8 cellular contexts compared by ENCODE assay signal in the genomic region with DNA sequence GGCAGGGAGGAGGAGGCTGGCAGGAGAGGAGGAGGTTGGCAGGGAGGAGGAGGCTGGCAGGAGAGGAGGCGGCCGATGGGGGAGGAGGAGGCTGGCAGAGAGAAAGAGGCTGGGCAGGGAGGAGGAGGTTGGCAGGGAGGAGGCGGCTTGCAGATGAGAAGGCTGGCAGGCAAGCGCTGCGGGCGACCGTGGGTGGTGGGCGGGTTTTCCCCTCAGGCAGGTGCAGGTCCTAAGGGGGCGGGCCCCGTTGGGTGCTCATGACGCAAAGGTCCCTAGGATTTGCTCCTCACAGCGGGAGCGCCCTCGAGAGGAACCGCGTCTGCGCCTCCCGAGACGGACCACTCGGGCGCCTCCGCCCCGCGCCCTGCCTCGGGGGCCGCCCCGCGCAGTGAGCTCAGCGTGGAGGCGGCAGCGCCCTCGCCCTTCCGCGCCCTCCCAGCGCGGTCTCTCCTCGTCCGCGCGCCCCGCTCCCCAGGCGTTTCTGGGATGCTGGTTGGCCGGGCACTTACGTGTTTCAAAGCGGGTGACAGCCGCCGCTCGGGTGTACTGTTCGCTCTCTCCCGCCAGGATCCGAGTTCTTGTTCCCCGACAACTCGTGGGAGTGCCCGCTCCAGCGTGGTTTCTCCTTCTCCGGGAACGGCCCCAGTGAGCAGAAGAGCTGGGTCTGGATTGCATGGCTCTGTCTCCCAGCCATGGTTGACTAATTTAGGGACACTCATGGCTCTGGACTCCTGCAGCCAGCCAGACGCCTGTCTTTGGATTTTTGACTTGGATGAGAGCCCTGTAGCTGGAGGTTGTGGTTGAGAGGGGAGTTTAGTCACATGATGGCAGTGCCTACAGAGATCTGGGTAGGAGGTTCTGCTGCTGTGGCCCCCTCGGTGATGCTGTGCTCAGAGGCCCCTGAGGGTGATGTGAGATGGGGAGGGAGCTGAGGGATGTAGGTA.
A peak's percentile ranks its signal among the peaks of the same experiment; 100 is the strongest.
DNase-seq lines count a peak whose midpoint lies in the region; ATAC-seq and TF ChIP-seq lines count a peak whose summit lies in the region.

No MANE protein-coding gene starts in this region.

- peaks cover 12% of the 10 kb centered on the region for H3K4me1 ChIP-seq in CD4-positive, alpha-beta memory T cell (ENCODE audit: insufficient read depth, low read length)
- no peaks in the 10 kb centered on the region for H3K4me1 ChIP-seq in OCI-LY1 (ENCODE audit: insufficient read depth, low read length, severe bottlenecking)
- H3K4me1 ChIP-seq in fibroblast of lung (ENCODE audit: control insufficient read depth, extremely low read depth, insufficient read depth, low read length): no peaks in the 10 kb centered on the region

- peak overlapping the region; percentile 30; the same call in 1 of the 2 replicates for H3K4me2 ChIP-seq in OCI-LY1 (ENCODE audit: low read length)
- peak overlapping the region; percentile 85 for H3K4me2 ChIP-seq in fibroblast of lung (ENCODE audit: extremely low read depth, insufficient read depth, low read length)

- H3F3A ChIP-seq in OCI-LY1 (ENCODE audit: insufficient read depth, low read length): no peaks in the 10 kb centered on the region

- H2AFZ ChIP-seq in OCI-LY1 (ENCODE audit: low read length) (no peak overlapping the region), fibroblast of lung (ENCODE audit: low read length) (peak overlapping the region; percentile 53)

- H4K20me1 ChIP-seq in OCI-LY1 (ENCODE audit: insufficient read depth, low read length): no peaks in the 10 kb centered on the region
- H4K20me1 ChIP-seq in fibroblast of lung (ENCODE audit: control insufficient read depth, extremely low read depth, insufficient read depth, low read length): no peaks in the 10 kb centered on the region

- peak overlapping the region in 1 of 2 donors; percentile 43 for H3K4me3 ChIP-seq in CD4-positive, alpha-beta memory T cell (ENCODE audit: low read length in 2 of 2)
- H3K4me3 ChIP-seq in OCI-LY1 (ENCODE audit: low read depth, low read length, poor library complexity, severe bottlenecking): no peak overlapping the region
- peak overlapping the region; percentile 43 to 54 (median 52) for H3K4me3 ChIP-seq in fibroblast of lung (replicated peaks in 1 of 4; ENCODE audit: control extremely low read depth in 1 of 4, insufficient read depth in 1 of 4, low read depth in 3 of 4, low read length in 4 of 4)

- intact Hi-C loops in CD4-positive, alpha-beta memory T cell (cut with micrococcal nuclease): no loop called here

- H3K9ac ChIP-seq in OCI-LY1 (ENCODE audit: low read length) (no peak overlapping the region), fibroblast of lung (ENCODE audit: insufficient read depth, low read length) (no peak overlapping the region)

- H3K36me3 ChIP-seq in CD4-positive, alpha-beta memory T cell (ENCODE audit: insufficient read depth, low read length): no peaks in the 10 kb centered on the region
- H3K36me3 ChIP-seq in OCI-LY1 (ENCODE audit: insufficient read depth, low read length) (no peaks in the 10 kb centered on the region), fibroblast of lung (ENCODE audit: control insufficient read depth, insufficient read depth, low read length) (no peaks in the 10 kb centered on the region)

- CTCF ChIA-PET in CD4-positive, alpha-beta memory T cell (lab: Charles Lee; ENCODE audit: partially characterized antibody): no interaction called here

- H3K27ac ChIP-seq in CD4-positive, alpha-beta memory T cell (ENCODE audit: low read depth, low read length): no peak overlapping the region
- no peak overlapping the region for H3K27ac ChIP-seq in OCI-LY1 (ENCODE audit: low read depth, low read length, poor library complexity, severe bottlenecking)
- H3K27ac ChIP-seq in fibroblast of lung (ENCODE audit: insufficient read depth, low read length): no peak overlapping the region

- POLR2A ChIA-PET in CD4-positive, alpha-beta memory T cell (lab: Charles Lee; ENCODE audit: partially characterized antibody): interaction anchor here (0.7 kb wide), 1 partner anchor 64 kb away, joined by 3 read pairs; a partner anchor contains a TSS

- peaks cover 2 to 12% of the 10 kb centered on the region in 2 donors for H3K27me3 Mint-ChIP-seq in CD4-positive, alpha-beta memory T cell
- peaks cover 12% of the 10 kb centered on the region for H3K27me3 Mint-ChIP-seq in activated T-helper 17 cell treated with anti-CD3 and anti-CD28 coated beads, Interleukin-2, amount 50 U/mL, for 72 hours
- H3K27me3 Mint-ChIP-seq in neural crest cell (ENCODE audit: low read depth): peaks cover 60% of the 10 kb centered on the region

- no peaks in the 10 kb centered on the region for H3K27me3 ChIP-seq in CD4-positive, alpha-beta memory T cell (ENCODE audit: insufficient read depth, low read length)
- H3K27me3 ChIP-seq in OCI-LY1 (ENCODE audit: insufficient read depth, low read length) (no peaks in the 10 kb centered on the region), fibroblast of lung (ENCODE audit: control insufficient read depth, insufficient read depth, low read length) (no peaks in the 10 kb centered on the region)

- no peaks in the 10 kb centered on the region for H3K9me2 ChIP-seq in OCI-LY1 (ENCODE audit: low read depth, low read length)

- H3K4me3 Mint-ChIP-seq in CD4-positive, alpha-beta memory T cell: peak overlapping the region; percentile 75 to 88 (median 80)
- H3K4me3 Mint-ChIP-seq in activated T-helper 17 cell treated with anti-CD3 and anti-CD28 coated beads, Interleukin-2, amount 50 U/mL, for 72 hours: peak overlapping the region; percentile 86
- peak overlapping the region; percentile 66 for H3K4me3 Mint-ChIP-seq in neural crest cell

- peaks cover 0 to 1% of the 10 kb centered on the region in 2 donors for H3K36me3 Mint-ChIP-seq in CD4-positive, alpha-beta memory T cell
- H3K36me3 Mint-ChIP-seq in activated T-helper 17 cell treated with anti-CD3 and anti-CD28 coated beads, Interleukin-2, amount 50 U/mL, for 72 hours (ENCODE audit: low read depth): no peaks in the 10 kb centered on the region
- H3K36me3 Mint-ChIP-seq in neural crest cell (ENCODE audit: low read depth): no peaks in the 10 kb centered on the region

- H3K79me2 ChIP-seq in OCI-LY1 (ENCODE audit: insufficient read depth, low read length): no peaks in the 10 kb centered on the region
- H3K79me2 ChIP-seq in fibroblast of lung (ENCODE audit: control insufficient read depth, insufficient read depth, low read length): no peaks in the 10 kb centered on the region

- H3K4me1 Mint-ChIP-seq in CD4-positive, alpha-beta memory T cell: peaks cover 10 to 16% (median 12%) of the 10 kb centered on the region in 4 donors
- peaks cover 15% of the 10 kb centered on the region for H3K4me1 Mint-ChIP-seq in activated T-helper 17 cell treated with anti-CD3 and anti-CD28 coated beads, Interleukin-2, amount 50 U/mL, for 72 hours
- peaks cover 11% of the 10 kb centered on the region for H3K4me1 Mint-ChIP-seq in neural crest cell

- H3K27ac Mint-ChIP-seq in CD4-positive, alpha-beta memory T cell: peak overlapping the region in 4 of 7 donors; percentile 46 to 85 (median 59)
- peak overlapping the region; percentile 76 for H3K27ac Mint-ChIP-seq in activated T-helper 17 cell treated with anti-CD3 and anti-CD28 coated beads, Interleukin-2, amount 50 U/mL, for 72 hours
- H3K27ac Mint-ChIP-seq in neural crest cell (ENCODE audit: unreplicated experiment): no peak overlapping the region

- peak; percentile 43 to 88 (median 49) for DNase-seq in CD4-positive, alpha-beta memory T cell
- DNase-seq in fibroblast of lung (ENCODE audit: low read depth in 2 of 2) (peak; percentile 13 to 52), neural crest cell (ENCODE audit: low read depth, low spot score) (peak; percentile 31), OCI-M2 (lab: John Stamatoyannopoulos, UW; ENCODE audit: unreplicated experiment) (no peak)
- peak; percentile 92 for DNase-seq in stimulated activated naive CD8-positive, alpha-beta T cell treated with anti-CD3 and anti-CD28 coated beads, Interleukin-15, Interleukin-2, amounts not matched to agents 100 U/mL and 50 U/mL, for 24 hours

- H3K9me3 ChIP-seq in CD4-positive, alpha-beta memory T cell (ENCODE audit: control insufficient read depth in 1 of 2, low read length in 2 of 2): no peaks in the 10 kb centered on the region
- H3K9me3 ChIP-seq in OCI-LY1 (ENCODE audit: low read length) (no peaks in the 10 kb centered on the region), fibroblast of lung (ENCODE audit: control insufficient read depth, insufficient read depth, low read depth, low read length) (no peaks in the 10 kb centered on the region)

- peak; percentile 44 for ATAC-seq in HG03378 (IDR thresholded peaks at IDR 0.05; ENCODE audit: unreplicated experiment)
- peak; percentile 94 for ATAC-seq in activated T-helper 17 cell treated with anti-CD3 and anti-CD28 coated beads, Interleukin-2, amount 50 U/mL, for 72 hours (replicated peaks)
- peak; percentile 97 for ATAC-seq in stimulated activated naive CD8-positive, alpha-beta T cell treated with anti-CD3 and anti-CD28 coated beads, Interleukin-15, Interleukin-2, amounts not matched to agents 100 U/mL and 50 U/mL, for 24 hours

- H3K9me3 Mint-ChIP-seq in CD4-positive, alpha-beta memory T cell: peaks cover 0 to 2% (median 0%) of the 10 kb centered on the region in 8 donors
- H3K9me3 Mint-ChIP-seq in activated T-helper 17 cell treated with anti-CD3 and anti-CD28 coated beads, Interleukin-2, amount 50 U/mL, for 72 hours: no peaks in the 10 kb centered on the region
- H3K9me3 Mint-ChIP-seq in neural crest cell: peaks cover 8% of the 10 kb centered on the region

- TF ChIP-seq CTCF in OCI-LY1 (IDR thresholded peaks at IDR 0.05; ENCODE audit: low read length) (no peak), fibroblast of lung (conservative IDR thresholded peaks at IDR 0.05 in 1 of 2, IDR thresholded peaks at IDR 0.05 in 1 of 2; ENCODE audit: low read depth in 1 of 2, low read length in 2 of 2) (no peak), neural crest cell (conservative IDR thresholded peaks at IDR 0.05) (no peak)

Comparison
In these comparisons a context has a peak if more than half of its experiments do, and no peak if none do; other contexts are left out.
1. ATAC-seq: peak in every context shown above with its lines; median percentile 97 in stimulated activated naive CD8-positive, alpha-beta T cell treated with anti-CD3 and anti-CD28 coated beads, Interleukin-15, Interleukin-2, amounts not matched to agents 100 U/mL and 50 U/mL, for 24 hours; 94 in activated T-helper 17 cell treated with anti-CD3 and anti-CD28 coated beads, Interleukin-2, amount 50 U/mL, for 72 hours; 44 in HG03378.